ENCODE assay signal across 8 cellular contexts in the genomic region with DNA sequence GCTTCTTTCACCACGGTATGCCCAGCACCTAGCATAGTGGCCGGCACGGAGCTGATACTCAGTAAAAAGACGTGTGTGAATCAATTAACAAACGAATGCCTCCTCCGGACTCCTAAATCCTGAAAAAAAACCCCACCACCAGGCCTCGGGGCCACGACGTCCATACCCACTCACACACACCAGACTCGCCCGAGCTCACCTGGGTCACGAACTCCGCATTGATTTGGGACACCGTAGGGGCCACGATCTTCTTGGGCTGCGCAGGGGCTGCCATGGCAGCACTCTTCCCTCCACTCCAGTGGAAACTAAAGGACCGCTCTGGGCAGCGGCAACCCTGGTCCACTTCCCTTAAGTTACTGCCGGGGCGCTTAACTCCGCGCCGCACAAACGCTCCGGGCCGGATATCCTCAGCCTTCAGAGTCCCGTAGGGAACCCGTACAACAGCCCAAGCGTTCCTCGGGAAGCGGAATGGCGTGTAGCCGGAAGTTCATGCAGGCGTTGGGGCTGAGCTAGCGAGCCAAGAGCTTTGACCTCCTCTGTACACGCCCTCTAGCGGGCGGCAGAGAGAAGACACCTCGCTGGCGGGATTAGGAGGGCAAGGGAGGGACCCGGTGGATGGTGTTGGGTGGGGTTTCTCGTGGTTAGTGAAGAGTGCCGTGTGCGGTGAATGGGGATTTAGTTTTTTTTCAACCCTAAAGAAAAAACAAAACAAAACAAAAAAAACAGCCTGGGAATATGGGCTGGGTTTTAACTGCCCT. TPM values are rescaled to one million over a fixed set of nuclear protein-coding genes. Genes with fewer than 3 reads are reported as not detected.
DNase-seq lines count a peak whose midpoint lies in the region; ATAC-seq and TF ChIP-seq lines count a peak whose summit lies in the region.

A gene (minus strand): TSS at position 403 of the 758 bp plus-strand sequence. CDS start 129 bp downstream, at position 274.

- H3K4me1 Mint-ChIP-seq in activated CD4-positive, alpha-beta T cell treated with anti-CD3 and anti-CD28 coated beads, Interleukin-2, amount 10 ng/mL, durations not matched to agents 24 days and 14 days = peaks cover 28% of the 10 kb centered on the region

- intact Hi-C loops in activated CD4-positive, alpha-beta T cell treated with anti-CD3 and anti-CD28 coated beads, Interleukin-2, amount 10 ng/mL, durations not matched to agents 24 days and 14 days (cut with micrococcal nuclease) = loop anchor here (1.0 to 10.0 kb wide), 3 partner anchors 19 to 1605 kb away; a partner anchor contains a TSS

- ATAC-seq in GM19328 (IDR thresholded peaks at IDR 0.05; ENCODE audit: unreplicated experiment) = peak; percentile 96
- ATAC-seq in HG03520 (IDR thresholded peaks at IDR 0.05; ENCODE audit: unreplicated experiment) = peak; percentile 94
- peak; percentile 99 for ATAC-seq in left lobe of liver

- H3K9me3 Mint-ChIP-seq in activated CD4-positive, alpha-beta T cell treated with anti-CD3 and anti-CD28 coated beads, Interleukin-2, amount 10 ng/mL, durations not matched to agents 24 days and 14 days = no peaks in the 10 kb centered on the region

- peak within 1 kb of the TSS; percentile 82 for H3K27ac ChIP-seq in C4-2B

- DNase-seq in NCI-H526 treated with DMSO at 0.1 percent for 48 hours (lab: John Stamatoyannopoulos, UW) (peak; percentile 94), dedifferentiated amniotic fluid mesenchymal stem cell (ENCODE audit: extremely low spot score) (peak; percentile 98), left lobe of liver (ENCODE audit: low spot score) (peak; percentile 96)
- DNase-seq in activated CD4-positive, alpha-beta T cell treated with anti-CD3 and anti-CD28 coated beads, Interleukin-2, amount 10 ng/mL, durations not matched to agents 24 days and 14 days = peak; percentile 97
- DNase-seq in stimulated activated CD4-positive, alpha-beta T cell treated with anti-CD3 and anti-CD28 coated beads, Interleukin-2, amount 100 ng/mL, for 4 hours (ENCODE audit: low read depth) = peak; percentile 80

- peak within 1 kb of the TSS; percentile 93 for H3K27ac Mint-ChIP-seq in activated CD4-positive, alpha-beta T cell treated with anti-CD3 and anti-CD28 coated beads, Interleukin-2, amount 10 ng/mL, durations not matched to agents 24 days and 14 days

- peak within 1 kb of the TSS; percentile 100 for H3K4me3 Mint-ChIP-seq in activated CD4-positive, alpha-beta T cell treated with anti-CD3 and anti-CD28 coated beads, Interleukin-2, amount 10 ng/mL, durations not matched to agents 24 days and 14 days

- H3K36me3 Mint-ChIP-seq in activated CD4-positive, alpha-beta T cell treated with anti-CD3 and anti-CD28 coated beads, Interleukin-2, amount 10 ng/mL, durations not matched to agents 24 days and 14 days (ENCODE audit: low read depth) = peaks cover 15% of the 10 kb centered on the region

- H3K27me3 Mint-ChIP-seq in activated CD4-positive, alpha-beta T cell treated with anti-CD3 and anti-CD28 coated beads, Interleukin-2, amount 10 ng/mL, durations not matched to agents 24 days and 14 days = no peaks in the 10 kb centered on the region

- TF ChIP-seq CTCF in C4-2B (conservative IDR thresholded peaks at IDR 0.05) = peak; percentile 88

RNA-seq across cellular contexts. Expression of the gene that starts here (rescaled TPM):
- 47.3 and 50.2 TPM in 2 replicates for total RNA-seq in activated CD4-positive, alpha-beta T cell treated with anti-CD3 and anti-CD28 coated beads, Interleukin-2, amount 10 ng/mL, durations not matched to agents 24 days and 14 days
- total RNA-seq in left lobe of liver = 9.4 TPM

Comparison
In these comparisons a context has a peak if more than half of its experiments do, and no peak if none do; other contexts are left out.
1. Peak in every context shown above with its lines: DNase-seq, ATAC-seq and H3K27ac ChIP-seq.